Comparison of ENCODE assay signal across 17 cellular contexts in genomic region chr5:60852317-60852716, GRCh38. TPM values are rescaled to one million over a fixed set of nuclear protein-coding genes. Genes with fewer than 3 reads are reported as not detected.
DNase-seq lines count a peak whose midpoint lies in the region; ATAC-seq, FAIRE-seq and TF ChIP-seq lines count a peak whose summit lies in the region.
"Had no signal": no experiment of that assay in that cellular context is flagged by ENCODE, and none has a peak within 500 bp of the region (broad histone marks: within the 10 kb centered on the region; RNA-seq: fewer than 3 reads in every experiment).

No MANE protein-coding gene starts in this region.

- CTCF ChIA-PET in HepG2 (lab: Yijun Ruan, JAX; ENCODE audit: low intra/inter-chr PET ratio, low total read pairs) (no interaction called here), K562 (lab: Yijun Ruan, JAX; ENCODE audit: low intra/inter-chr PET ratio) (no interaction called here), A673 (lab: Charles Lee) (no interaction called here)

- no peak overlapping the region for H3K4me3 ChIP-seq in HepG2 (replicated peaks in 1 of 3; ENCODE audit: insufficient read depth in 1 of 3, low read depth in 2 of 3, low read length in 3 of 3)
- H3K4me3 ChIP-seq in right lobe of liver: no peak overlapping the region
- no peak overlapping the region for H3K4me3 ChIP-seq in K562
- no peak overlapping the region for H3K4me3 ChIP-seq in iPS-20b (ENCODE audit: low read length)
- H3K4me3 ChIP-seq in A673 (ENCODE audit: low read depth, low read length, poor library complexity, severe bottlenecking): no peak overlapping the region
- H3K4me3 ChIP-seq: BLaER1 treated with 17β-estradiol and CSF1 and Interleukin-3, amounts not matched to agents 10 nM and 100 nM had no signal

- no peak for DNase-seq in HepG2 (ENCODE audit: low spot score)
- DNase-seq in right lobe of liver: no peak
- DNase-seq in K562 (ENCODE audit: extremely low read depth in 1 of 4, low spot score in 3 of 4): no peak
- DNase-seq in A673 (ENCODE audit: low spot score): no peak
- no peak for DNase-seq in caudate nucleus (lab: John Stamatoyannopoulos, UW)
- no peak for DNase-seq in T-helper 2 cell
- DNase-seq: 8988T; ACHN; Calu3; CD4-positive, alpha-beta T cell; DMS 273 treated with DMSO at 0.1 percent for 48 hours; GOT3; HCEC 1CT; IMR-90 had no signal

- TF ChIP-seq RAD21 in HepG2 (CRISPR knock-in tag; IDR thresholded peaks at IDR 0.05) (no peak), K562 (CRISPR knock-in tag; conservative IDR thresholded peaks at IDR 0.05 in 1 of 2, IDR thresholded peaks at IDR 0.05 in 1 of 2) (no peak)

- no peak overlapping the region for H3K9ac ChIP-seq in HepG2 (ENCODE audit: insufficient read depth, low read depth, low read length)
- H3K9ac ChIP-seq in K562 (ENCODE audit: insufficient read depth in 1 of 2, low read depth in 2 of 2, low read length in 2 of 2): no peak overlapping the region
- peak overlapping the region; percentile 9; the same call in 1 of the 2 replicates for H3K9ac ChIP-seq in iPS-20b (ENCODE audit: low read depth, low read length)
- H3K9ac ChIP-seq: BLaER1 treated with 17β-estradiol and CSF1 and Interleukin-3, amounts not matched to agents 10 nM and 100 nM had no signal

- H3K36me3 ChIP-seq in HepG2 (replicated peaks in 1 of 2; ENCODE audit: control insufficient read depth in 1 of 2, insufficient read depth in 2 of 2, low read length in 2 of 2) (no peaks in the 10 kb centered on the region), right lobe of liver (no peaks in the 10 kb centered on the region), K562 (ENCODE audit: control insufficient read depth, insufficient read depth, low read length) (no peaks in the 10 kb centered on the region), iPS-20b (ENCODE audit: insufficient read depth, low read depth, low read length) (no peaks in the 10 kb centered on the region), A673 (ENCODE audit: insufficient read depth, low read length, poor library complexity, severe bottlenecking) (no peaks in the 10 kb centered on the region)
- H3K36me3 ChIP-seq: BLaER1 treated with 17β-estradiol and CSF1 and Interleukin-3, amounts not matched to agents 10 nM and 100 nM had no signal

- TF ChIP-seq CTCF in HepG2 (CRISPR knock-in tag; IDR thresholded peaks at IDR 0.05) (no peak), right lobe of liver (IDR thresholded peaks at IDR 0.05) (no peak), K562 (IDR thresholded peaks at IDR 0.05 in 2 of 3, conservative IDR thresholded peaks at IDR 0.05 in 1 of 3; ENCODE audit: insufficient read depth in 2 of 3, low read depth in 1 of 3, low read length in 3 of 3) (no peak), A673 (conservative IDR thresholded peaks at IDR 0.05; ENCODE audit: low read depth, low read length) (no peak)

- WGBS in HepG2 (ENCODE audit: low lambda C conversion rate): 0% methylated on average over 2 of the region's 2 CpGs
- 43% methylated on average over 2 of the region's 2 CpGs for WGBS in right lobe of liver (ENCODE audit: insufficient coverage, low coverage, low lambda C conversion rate, missing lambda C conversion rate)
- 0% methylated on average over 1 of the region's 2 CpGs for WGBS in K562 (ENCODE audit: insufficient coverage, low coverage, missing lambda C conversion rate)

- no peak overlapping the region for H3K27ac ChIP-seq in HepG2 (ENCODE audit: extremely low read length, insufficient read depth, low read length)
- H3K27ac ChIP-seq in right lobe of liver: no peak overlapping the region
- H3K27ac ChIP-seq in K562 (ENCODE audit: extremely low read depth, low read depth, low read length): no peak overlapping the region
- H3K27ac ChIP-seq in iPS-20b (ENCODE audit: low read length): no peak overlapping the region
- H3K27ac ChIP-seq in A673 (ENCODE audit: low read depth, low read length, poor library complexity, severe bottlenecking): no peak overlapping the region
- no peak overlapping the region for H3K27ac ChIP-seq in caudate nucleus (ENCODE audit: low read depth, low read length)
- H3K27ac ChIP-seq: BLaER1 treated with 17β-estradiol and CSF1 and Interleukin-3, amounts not matched to agents 10 nM and 100 nM; HL-60 had no signal

- no peak for ATAC-seq in HepG2
- ATAC-seq in right lobe of liver: no peak
- peak; percentile 55 for ATAC-seq in K562

- H3K79me2 ChIP-seq in HepG2 (ENCODE audit: insufficient read depth, low read length): no peaks in the 10 kb centered on the region
- no peaks in the 10 kb centered on the region for H3K79me2 ChIP-seq in K562 (ENCODE audit: control insufficient read depth, insufficient read depth, low read length)

- H2AFZ ChIP-seq in HepG2 (ENCODE audit: low read length): no peak overlapping the region
- no peak overlapping the region for H2AFZ ChIP-seq in K562 (ENCODE audit: low read depth, low read length)

- BruUV-seq in HepG2 (replicated peaks; lab: Mats Ljungman, UMichigan) (no TSS peak), K562 (replicated peaks; lab: Mats Ljungman, UMichigan) (no TSS peak), A673 (replicated peaks; lab: Mats Ljungman, UMichigan) (no TSS peak)

- TF ChIP-seq EP300 in HepG2 (IDR thresholded peaks at IDR 0.05; ENCODE audit: low read depth in 2 of 2, low read length in 2 of 2) (no peak), HepG2 (CRISPR knock-in tag; IDR thresholded peaks at IDR 0.05; ENCODE audit: borderline replicate concordance) (no peak), K562 (IDR thresholded peaks at IDR 0.05; ENCODE audit: low read length) (no peak)

- in situ Hi-C loops in HepG2 (cut with HindIII; ENCODE audit: extremely low pct_ligation_motif_present, low pct_unique_long_range_greater_than_20kb) (no loop called here), K562 (cut with MboI) (no loop called here)

- H3K9me3 ChIP-seq in HepG2 (ENCODE audit: low read length) (no peaks in the 10 kb centered on the region), right lobe of liver (no peaks in the 10 kb centered on the region), K562 (replicated peaks; ENCODE audit: control insufficient read depth, insufficient read depth, low read depth, low read length) (no peaks in the 10 kb centered on the region), iPS-20b (ENCODE audit: insufficient read depth, low read depth, low read length) (no peaks in the 10 kb centered on the region), A673 (ENCODE audit: low read depth, low read length, poor library complexity, severe bottlenecking) (no peaks in the 10 kb centered on the region)
- H3K9me3 ChIP-seq: BLaER1 treated with 17β-estradiol and CSF1 and Interleukin-3, amounts not matched to agents 10 nM and 100 nM had no signal

- POLR2A ChIA-PET in HepG2 (lab: Yijun Ruan, JAX): no interaction called here
- POLR2A ChIA-PET in K562 (lab: Yijun Ruan, JAX): interaction anchor here (1.0 to 2.2 kb wide), 2 partner anchors 8 to 15 kb away, joined by 3 to 7 read pairs; partner anchors contain the start of gene ELOVL7
- POLR2A ChIA-PET in A673 (lab: Charles Lee; ENCODE audit: low non-redundant PET): interaction anchor here (0.6 kb wide), 1 partner anchor 562 kb away, joined by 4 read pairs; no protein-coding TSS in a partner anchor

- H3K9me1 ChIP-seq in K562 (ENCODE audit: control insufficient read depth, insufficient read depth, low read length): no peaks in the 10 kb centered on the region

- FAIRE-seq in HepG2 (lab: Jason Lieb, UNC) (no peak), K562 (lab: Jason Lieb, UNC) (no peak)

- TF ChIP-seq POLR2A in HepG2 (IDR thresholded peaks at IDR 0.05; ENCODE audit: insufficient read depth in 1 of 2, low read depth in 2 of 2, low read length in 2 of 2) (no peak), right lobe of liver (IDR thresholded peaks at IDR 0.05) (no peak), K562 (conservative IDR thresholded peaks at IDR 0.05) (no peak)

- no peaks in the 10 kb centered on the region; a peak in 1 of 5 replicates for H3K27me3 ChIP-seq in HepG2 (ENCODE audit: control insufficient read depth in 1 of 2, insufficient read depth in 2 of 2, low read length in 2 of 2)
- H3K27me3 ChIP-seq in right lobe of liver: no peaks in the 10 kb centered on the region
- H3K27me3 ChIP-seq in K562 (ENCODE audit: control insufficient read depth in 2 of 2, insufficient read depth in 2 of 2, low read length in 2 of 2): no peaks in the 10 kb centered on the region
- H3K27me3 ChIP-seq in iPS-20b (ENCODE audit: insufficient read depth, low read length): no peaks in the 10 kb centered on the region
- peaks cover 7% of the 10 kb centered on the region for H3K27me3 ChIP-seq in A673 (replicated peaks; ENCODE audit: insufficient read depth, low read depth, low read length, poor library complexity)
- H3K27me3 ChIP-seq: BLaER1 treated with 17β-estradiol and CSF1 and Interleukin-3, amounts not matched to agents 10 nM and 100 nM had no signal

- H3K4me2 ChIP-seq in HepG2 (ENCODE audit: low read depth, low read length): peak overlapping the region; percentile 0; the same call in 1 of the 2 replicates
- H3K4me2 ChIP-seq in K562 (ENCODE audit: insufficient read depth, low read length): no peak overlapping the region
- H3K4me2 ChIP-seq: BLaER1 treated with 17β-estradiol and CSF1 and Interleukin-3, amounts not matched to agents 10 nM and 100 nM had no signal

- H3K4me1 ChIP-seq in HepG2 (ENCODE audit: insufficient read depth, low read length) (no peaks in the 10 kb centered on the region), right lobe of liver (no peaks in the 10 kb centered on the region), K562 (replicated peaks in 1 of 2; ENCODE audit: control insufficient read depth in 2 of 2, insufficient read depth in 2 of 2, low read length in 2 of 2) (peaks cover 5 to 17% of the 10 kb centered on the region in 2 experiments; a peak in 3 of 5 replicates), iPS-20b (ENCODE audit: insufficient read depth, low read length) (peaks cover 8% of the 10 kb centered on the region), A673 (ENCODE audit: insufficient read depth, low read length, poor library complexity, severe bottlenecking) (no peaks in the 10 kb centered on the region)

- intact Hi-C loops in HepG2 (cut with micrococcal nuclease; ENCODE audit: unreplicated experiment): no loop called here
- intact Hi-C loops in right lobe of liver (cut with DNase I): no loop called here
- intact Hi-C loops in K562 (cut with micrococcal nuclease): no loop called here
- intact Hi-C loops in A673 (cut with micrococcal nuclease; ENCODE audit: unreplicated experiment): no loop called here

- H4K20me1 ChIP-seq in HepG2 (ENCODE audit: insufficient read depth, low read length) (no peaks in the 10 kb centered on the region), K562 (replicated peaks; ENCODE audit: control insufficient read depth, insufficient read depth, low read length) (no peaks in the 10 kb centered on the region)
- H4K20me1 ChIP-seq: BLaER1 treated with 17β-estradiol and CSF1 and Interleukin-3, amounts not matched to agents 10 nM and 100 nM had no signal

RNA-seq across cellular contexts. Expression of gene ELOVL7, which starts 8.2 kb away (rescaled TPM):
- 5.1 and 7.3 TPM in 2 replicates for total RNA-seq in HepG2 (2016; rRNA removed; fragmentation: Illumina TruSeq; extraction: Trizol)
- total RNA-seq in HepG2 (2016; cell fraction: cytosol; rRNA removed; fragmentation: Illumina TruSeq; extraction: Trizol; ENCODE audit: low read depth): 0.40 and 1.1 TPM in 2 replicates
- total RNA-seq in HepG2 (2016; cell fraction: insoluble cytoplasmic fraction; rRNA removed; fragmentation: Illumina TruSeq; extraction: Trizol): 4.3 and 8.0 TPM in 2 replicates
- total RNA-seq in HepG2 (2016; cell fraction: membrane; rRNA removed; fragmentation: Illumina TruSeq; extraction: Trizol): 2.5 and 3.4 TPM in 2 replicates
- 8.0 TPM in 2 replicates for total RNA-seq in HepG2 (2016; cell fraction: nucleus; rRNA removed; fragmentation: Illumina TruSeq; extraction: Trizol)
- 4.5 and 4.7 TPM in 2 replicates for polyA plus RNA-seq in HepG2 (2011; rRNA removed)
- 2.0 and 3.0 TPM in 2 replicates for polyA plus RNA-seq in HepG2 (2011; cell fraction: cytosol; rRNA removed)
- 1.8 and 2.0 TPM in 2 replicates for polyA plus RNA-seq in HepG2 (2011; cell fraction: nucleus; rRNA removed)
- polyA plus RNA-seq in HepG2 (2012): 3.1 and 3.4 TPM in 2 replicates
- 0.42 and 0.61 TPM in 2 replicates for polyA plus RNA-seq in HepG2 (2016; cell fraction: cytosol; fragmentation: Illumina TruSeq; extraction: Trizol; ENCODE audit: low read depth)
- polyA plus RNA-seq in HepG2 (2016; cell fraction: insoluble cytoplasmic fraction; fragmentation: Illumina TruSeq; extraction: Trizol; ENCODE audit: low read depth): 4.1 and 5.1 TPM in 2 replicates
- polyA plus RNA-seq in HepG2 (2016; cell fraction: membrane; fragmentation: Illumina TruSeq; extraction: Trizol; ENCODE audit: low read depth): 1.4 and 1.7 TPM in 2 replicates
- polyA plus RNA-seq in HepG2 (2016; cell fraction: nucleus; fragmentation: Illumina TruSeq; extraction: Trizol; ENCODE audit: insufficient read depth, low read depth): 8.6 and 10.3 TPM in 2 replicates
- polyA minus RNA-seq in HepG2 (2011; rRNA and poly(A)+ RNA removed; ENCODE audit: low replicate concordance): 4.1 and 5.9 TPM in 2 replicates
- 3.6 and 4.6 TPM in 2 replicates for polyA minus RNA-seq in HepG2 (2011; cell fraction: cytosol; rRNA and poly(A)+ RNA removed)
- polyA minus RNA-seq in HepG2 (2011; cell fraction: nucleus; rRNA and poly(A)+ RNA removed): 2.7 and 5.0 TPM in 2 replicates
- 1 to 10 TPM in 1 of 6 experiments, under 1 TPM in 5; 0.19 to 1.2 (median 0.63) TPM for total RNA-seq in right lobe of liver
- 3.7 and 5.9 TPM in 2 replicates for total RNA-seq in K562 (2011; cell fraction: chromatin; rRNA removed; ENCODE audit: low replicate concordance)
- total RNA-seq in K562 (2011; cell fraction: nucleolus; rRNA removed): 1.3 and 3.4 TPM in 2 replicates
- 4.6 and 7.0 TPM in 2 replicates for total RNA-seq in K562 (2011; cell fraction: nucleoplasm; rRNA removed)
- 4.5 and 5.8 TPM in 2 replicates for total RNA-seq in K562 (2014; rRNA removed)
- 12.3 and 15.0 TPM in 2 replicates for total RNA-seq in K562 (2014; rRNA removed; fragmentation: Illumina TruSeq; extraction: Trizol)
- total RNA-seq in K562 (2015; rRNA removed; fragmentation: Illumina TruSeq; extraction: Trizol): 6.7 and 8.2 TPM in 2 replicates
- 9.4 and 11.6 TPM in 2 replicates for total RNA-seq in K562 (2021)
- 6.7 and 26.7 TPM in 2 replicates for polyA plus RNA-seq in K562 (2011; rRNA removed)
- polyA plus RNA-seq in K562 (2011; cell fraction: cytosol; rRNA removed): 1.6 and 15.0 TPM in 2 replicates
- 2.0 and 14.5 TPM in 2 replicates for polyA plus RNA-seq in K562 (2011; cell fraction: nucleus; rRNA removed)
- 6.4 and 13.8 TPM in 2 replicates for polyA plus RNA-seq in K562 (2012)
- 11.3 and 11.4 TPM in 2 replicates for polyA plus RNA-seq in K562 (2014; fragmentation: Illumina TruSeq; extraction: Trizol)
- polyA plus RNA-seq in K562 (2014; fragmentation: Nextera tagmentation; extraction: Ambion mirVana): 1 to 10 TPM; 4.6 to 5.6 TPM
- polyA plus RNA-seq in K562 (2014; rRNA removed): 6.9 and 8.9 TPM in 2 replicates
- 6.7 and 30.9 TPM in 2 replicates for polyA minus RNA-seq in K562 (2011; rRNA and poly(A)+ RNA removed)
- 4.1 and 12.1 TPM in 2 replicates for polyA minus RNA-seq in K562 (2011; cell fraction: cytosol; rRNA and poly(A)+ RNA removed)
- polyA minus RNA-seq in K562 (2011; cell fraction: nucleus; rRNA and poly(A)+ RNA removed): 0.81 and 6.9 TPM in 2 replicates
- total RNA-seq in A673 (2021): 0.15 TPM in 1 of 2 replicates, not detected in the other
- total RNA-seq: CD4-positive, alpha-beta T cell had no signal
- polyA plus RNA-seq: IMR-90 had no signal

Comparison
In these comparisons a context has a peak if more than half of its experiments do, and no peak if none do; other contexts are left out.
1. Of the 241 proteins assayed by ChIP-seq in both HepG2 and K562: peak only in HepG2: none; only in K562: PRDM10; in both: none; in neither: 240.